In the genomic region with DNA sequence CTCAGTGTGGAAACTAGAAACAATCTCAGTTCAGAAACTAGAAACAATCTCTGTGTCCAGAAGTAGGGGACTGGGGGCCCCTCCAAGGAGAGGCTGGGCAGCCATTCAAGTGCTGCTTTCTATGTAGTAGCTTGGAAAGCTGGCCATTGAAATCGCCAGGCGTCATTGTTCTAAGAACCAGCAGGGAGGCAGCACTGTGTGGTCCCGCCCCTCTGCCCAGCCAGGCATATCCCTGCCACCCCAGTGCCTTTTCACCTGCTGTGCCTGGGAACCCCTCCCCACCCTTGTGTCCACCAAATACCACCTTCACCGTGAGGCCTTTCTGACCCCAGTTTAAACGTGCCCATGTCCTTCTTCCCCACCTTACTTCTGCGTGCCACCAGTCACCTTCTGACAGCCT, we compare ENCODE assay signal across 20 cellular contexts.
"Had no signal": no experiment of that assay in that cellular context is flagged by ENCODE, and none has a peak within 500 bp of the region (broad histone marks: within the 10 kb centered on the region; RNA-seq: fewer than 3 reads in every experiment).

No MANE protein-coding gene starts in this region.

- DNase-seq: activated CD4-positive, alpha-beta memory T cell treated with anti-CD3 and anti-CD28 coated beads, Interleukin-2, amount 10 ng/mL, durations not matched to agents 7 days and 5 days; activated CD4-positive, alpha-beta T cell treated with anti-CD3 and anti-CD28 coated beads for 1 hour; activated CD4-positive, alpha-beta T cell treated with anti-CD3 and anti-CD28 coated beads, Interleukin-2, amount 10 ng/mL, durations not matched to agents 7 days and 5 days; activated CD8-positive, alpha-beta memory T cell treated with anti-CD3 and anti-CD28 coated beads, Interleukin-2, amount 50 U/mL, for 48 hours; activated gamma-delta T cell; activated naive CD4-positive, alpha-beta T cell treated with anti-CD3 and anti-CD28 coated beads, Interleukin-2, amount 10 ng/mL, durations not matched to agents 7 days and 5 days; activated naive CD8-positive, alpha-beta T cell treated with anti-CD3 and anti-CD28 coated beads, Interleukin-2, amount 10 ng/mL, durations not matched to agents 7 days and 5 days; activated T-cell treated with anti-CD3 and anti-CD28 coated beads, Interleukin-2, amount 50 U/mL, for 24 hours; cortex of kidney; foreskin fibroblast; heart left ventricle; lower lobe of right lung; mesenchymal stem cell; natural killer cell; right cardiac atrium; stimulated activated CD4-positive, alpha-beta T cell treated with anti-CD3 and anti-CD28 coated beads, Interleukin-4, amount 100 ng/mL, for 24 hours; T-helper 17 cell; T1000; trophoblast cell had no signal

- FAIRE-seq: urothelium cell line had no signal
